Comparison of ENCODE assay signal across 8 cellular contexts in the genomic region with DNA sequence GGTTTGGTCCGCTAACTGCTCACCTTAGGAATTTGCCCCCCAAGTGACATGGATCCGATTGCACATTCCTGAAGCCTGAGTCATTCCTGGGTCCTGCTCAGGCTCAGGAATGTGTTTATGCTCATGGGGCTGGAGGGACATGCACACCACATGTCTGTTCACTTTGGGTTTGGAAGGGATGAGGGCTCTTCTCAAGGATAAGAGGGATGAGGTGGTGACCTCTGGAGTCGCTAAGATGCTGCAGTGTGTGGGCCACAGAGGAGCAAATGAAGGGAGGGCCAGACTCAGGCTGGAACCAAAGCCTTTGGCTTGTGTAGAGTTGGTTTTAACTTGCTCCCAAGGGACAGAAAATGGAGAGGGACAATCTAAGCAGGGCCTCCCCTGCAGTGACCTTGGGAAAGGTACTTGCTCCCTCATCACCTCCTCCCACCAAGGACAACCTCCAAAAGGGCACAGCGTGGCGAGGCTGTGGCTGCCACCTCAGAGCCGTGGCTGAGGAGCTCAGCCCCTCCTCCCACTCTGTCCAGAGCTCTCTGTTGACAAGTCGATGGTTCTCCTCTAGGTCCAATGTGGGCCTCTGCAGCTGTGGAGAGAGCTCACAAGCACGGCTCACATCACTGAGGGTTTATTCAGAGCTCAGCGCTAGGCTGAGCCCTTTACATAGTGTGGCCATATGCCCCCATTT.
DNase-seq lines count a peak whose midpoint lies in the region; ATAC-seq and TF ChIP-seq lines count a peak whose summit lies in the region.

No MANE protein-coding gene starts in this region.

- no peak overlapping the region for H3K9ac ChIP-seq in adipocyte (ENCODE audit: low read length)

- peaks cover 37% of the 10 kb centered on the region for H3K4me1 ChIP-seq in adipocyte (ENCODE audit: control insufficient read depth, insufficient read depth, low read length)
- H3K4me1 ChIP-seq in heart left ventricle: peaks cover 9 to 74% (median 42%) of the 10 kb centered on the region in 12 donors

- intact Hi-C loops in heart left ventricle (cut with DNase I): loop anchor here in 1 of 10 donors (5.0 kb wide), 1 partner anchor 48 kb away; no protein-coding TSS in a partner anchor

- peak overlapping the region in 10 of 12 donors; percentile 13 to 55 (median 42) for H3K27ac ChIP-seq in heart left ventricle

- H3K27me3 ChIP-seq in adipocyte (replicated peaks; ENCODE audit: control insufficient read depth, insufficient read depth, low read length) (no peaks in the 10 kb centered on the region), heart left ventricle (no peaks in the 10 kb centered on the region)

- H3K9me3 ChIP-seq in adipocyte (ENCODE audit: control insufficient read depth, low read length) (peaks cover 5% of the 10 kb centered on the region), heart left ventricle (peaks cover 0 to 11% (median 6%) of the 10 kb centered on the region in 12 donors)

- no peak for TF ChIP-seq CTCF in heart left ventricle (IDR thresholded peaks at IDR 0.05)

- H3K4me3 ChIP-seq in adipocyte (ENCODE audit: low read length) (no peak overlapping the region), heart left ventricle (no peak overlapping the region)

- no peak for TF ChIP-seq POLR2A in heart left ventricle (IDR thresholded peaks at IDR 0.05)

- no peaks in the 10 kb centered on the region for H3K36me3 ChIP-seq in adipocyte (ENCODE audit: control insufficient read depth, insufficient read depth, low read length, severe bottlenecking)
- no peaks in the 10 kb centered on the region for H3K36me3 ChIP-seq in heart left ventricle

- WGBS in heart left ventricle, 4 donors: 48 to 57% (median 54%) methylated on average over 7 to 9 of the region's 9 CpGs

- DNase-seq in ELR (ENCODE audit: low read depth) (peak; percentile 98), adipocyte (ENCODE audit: low read depth) (peak; percentile 91), heart left ventricle (peak in 2 of 5 donors; percentile 43 to 58), pulmonary artery endothelial cell (ENCODE audit: low read depth, low spot score) (peak; percentile 89), SHP77 (lab: John Stamatoyannopoulos, UW) (no peak), NCI-H2081 (lab: John Stamatoyannopoulos, UW) (no peak)
- no peak for DNase-seq in central memory CD4-positive, alpha-beta T cell

- ATAC-seq in heart left ventricle: peak; percentile 51 to 81 (median 66)
- ATAC-seq in GM19452 (IDR thresholded peaks at IDR 0.05; ENCODE audit: unreplicated experiment): no peak

Comparison
In these comparisons a context has a peak if more than half of its experiments do, and no peak if none do; other contexts are left out.
1. DNase-seq: peak in ELR (single experiment), adipocyte (single experiment) and pulmonary artery endothelial cell (single experiment); none in SHP77 (0 of 2), NCI-H2081 (0 of 2) and central memory CD4-positive, alpha-beta T cell (single experiment).